Comparison of ENCODE assay signal across 8 cellular contexts in genomic region chr20:45933231-45934045, GRCh38. TPM values are rescaled to one million over a fixed set of nuclear protein-coding genes. Genes with fewer than 3 reads are reported as not detected.
DNase-seq lines count a peak whose midpoint lies in the region; ATAC-seq lines count a peak whose summit lies in the region.

No MANE protein-coding gene starts in this region.

- peak overlapping the region; percentile 95 for H3K4me3 ChIP-seq in effector memory CD4-positive, alpha-beta T cell (ENCODE audit: insufficient read depth, low read depth, low read length, poor library complexity, severe bottlenecking)

- peak overlapping the region; percentile 88 for H3K4me3 Mint-ChIP-seq in activated CD8-positive, alpha-beta T cell treated with anti-CD3 and anti-CD28 coated beads, Interleukin-2, amount 10 ng/mL, durations not matched to agents 7 days and 5 days

- peak overlapping the region; percentile 98 for H3K27ac ChIP-seq in effector memory CD4-positive, alpha-beta T cell (ENCODE audit: insufficient read depth, low read length, poor library complexity, severe bottlenecking)

- no peaks in the 10 kb centered on the region for H3K27me3 Mint-ChIP-seq in activated CD8-positive, alpha-beta T cell treated with anti-CD3 and anti-CD28 coated beads, Interleukin-2, amount 10 ng/mL, durations not matched to agents 7 days and 5 days (ENCODE audit: low read depth)

- peaks cover 20% of the 10 kb centered on the region for H3K4me1 ChIP-seq in effector memory CD4-positive, alpha-beta T cell (ENCODE audit: control insufficient read depth, insufficient read depth, low read length, poor library complexity, severe bottlenecking)

- no peaks in the 10 kb centered on the region for H3K9me3 ChIP-seq in effector memory CD4-positive, alpha-beta T cell (ENCODE audit: control insufficient read depth, low read length)

- peak; percentile 84 for DNase-seq in DMS153 treated with DMSO at 0.1 percent for 48 hours (lab: John Stamatoyannopoulos, UW; ENCODE audit: unreplicated experiment)
- peak; percentile 61 for DNase-seq in HS-5 (ENCODE audit: low read depth)
- DNase-seq in NCI-H82 (lab: John Stamatoyannopoulos, UW), result peak; percentile 92
- DNase-seq in activated CD8-positive, alpha-beta T cell treated with anti-CD3 and anti-CD28 coated beads, Interleukin-2, amount 10 ng/mL, durations not matched to agents 7 days and 5 days, result peak; percentile 77
- peak; percentile 17 to 51 (median 39) for DNase-seq in effector memory CD4-positive, alpha-beta T cell
- peak; percentile 66 for DNase-seq in medulla oblongata (ENCODE audit: extremely low spot score)
- peak; percentile 14 to 21 for DNase-seq in stimulated activated CD8-positive, alpha-beta memory T cell treated with anti-CD3 and anti-CD28 coated beads, Interleukin-15, amount 100 ng/mL, for 4 hours (ENCODE audit: low read depth in 2 of 2)

- POLR2A ChIA-PET in activated CD8-positive, alpha-beta T cell treated with anti-CD3 and anti-CD28 coated beads, Interleukin-2, amount 10 ng/mL, durations not matched to agents 7 days and 5 days (lab: Charles Lee), result interaction anchor here (0.6 to 3.8 kb wide), 16 partner anchors 9 to 163 kb away, joined by 3 to 52 read pairs (median 8); partner anchors contain the start of genes ACOT8, CTSA, DNTTIP1 and NEURL2

- H3K36me3 ChIP-seq in effector memory CD4-positive, alpha-beta T cell (ENCODE audit: control insufficient read depth, insufficient read depth, low read length), result peaks cover 17% of the 10 kb centered on the region

- CTCF ChIA-PET in activated CD8-positive, alpha-beta T cell treated with anti-CD3 and anti-CD28 coated beads, Interleukin-2, amount 10 ng/mL, durations not matched to agents 7 days and 5 days (lab: Charles Lee), result interaction anchor here (0.9 to 8.2 kb wide), 12 partner anchors 13 to 134 kb away, joined by 3 to 90 read pairs (median 6); partner anchors contain the start of genes ZNF335 and ZSWIM1

- peaks cover 16% of the 10 kb centered on the region for H3K36me3 Mint-ChIP-seq in activated CD8-positive, alpha-beta T cell treated with anti-CD3 and anti-CD28 coated beads, Interleukin-2, amount 10 ng/mL, durations not matched to agents 7 days and 5 days (ENCODE audit: low read depth)

- H3K27ac Mint-ChIP-seq in activated CD8-positive, alpha-beta T cell treated with anti-CD3 and anti-CD28 coated beads, Interleukin-2, amount 10 ng/mL, durations not matched to agents 7 days and 5 days, result peak overlapping the region; percentile 98

- peak; percentile 27 for ATAC-seq in activated CD8-positive, alpha-beta T cell treated with anti-CD3 and anti-CD28 coated beads, Interleukin-2, amount 10 ng/mL, durations not matched to agents 7 days and 5 days
- no peak for ATAC-seq in HG03571 (IDR thresholded peaks at IDR 0.05; ENCODE audit: unreplicated experiment)

- H3K27me3 ChIP-seq in effector memory CD4-positive, alpha-beta T cell (replicated peaks; ENCODE audit: control insufficient read depth, insufficient read depth, low read length, poor library complexity, severe bottlenecking), result no peaks in the 10 kb centered on the region

- H3K9me3 Mint-ChIP-seq in activated CD8-positive, alpha-beta T cell treated with anti-CD3 and anti-CD28 coated beads, Interleukin-2, amount 10 ng/mL, durations not matched to agents 7 days and 5 days (ENCODE audit: insufficient read depth), result no peaks in the 10 kb centered on the region

- H3K4me1 Mint-ChIP-seq in activated CD8-positive, alpha-beta T cell treated with anti-CD3 and anti-CD28 coated beads, Interleukin-2, amount 10 ng/mL, durations not matched to agents 7 days and 5 days (ENCODE audit: low read depth), result peaks cover 28% of the 10 kb centered on the region

RNA-seq across cellular contexts. Expression of gene PCIF1, which starts 1.0 kb away (rescaled TPM):
- 10 to 100 TPM; 40.3 to 41.2 TPM for total RNA-seq in activated CD8-positive, alpha-beta T cell treated with anti-CD3 and anti-CD28 coated beads, Interleukin-2, amount 10 ng/mL, durations not matched to agents 7 days and 5 days

RNA-seq across cellular contexts. Expression of gene PLTP, which starts 21.5 kb away (rescaled TPM):
- 1 to 10 TPM; 2.2 to 2.8 TPM for total RNA-seq in activated CD8-positive, alpha-beta T cell treated with anti-CD3 and anti-CD28 coated beads, Interleukin-2, amount 10 ng/mL, durations not matched to agents 7 days and 5 days

RNA-seq across cellular contexts. Expression of gene ZNF335, which starts 38.6 kb away (rescaled TPM):
- 10 to 100 TPM; 33.1 to 34.5 TPM for total RNA-seq in activated CD8-positive, alpha-beta T cell treated with anti-CD3 and anti-CD28 coated beads, Interleukin-2, amount 10 ng/mL, durations not matched to agents 7 days and 5 days

RNA-seq across cellular contexts. Expression of gene CTSA, which starts 42.3 kb away (rescaled TPM):
- total RNA-seq in activated CD8-positive, alpha-beta T cell treated with anti-CD3 and anti-CD28 coated beads, Interleukin-2, amount 10 ng/mL, durations not matched to agents 7 days and 5 days, result 10 to 100 TPM; 63.4 to 64.1 TPM

RNA-seq across cellular contexts. Expression of gene NEURL2, which starts 42.4 kb away (rescaled TPM):
- total RNA-seq in activated CD8-positive, alpha-beta T cell treated with anti-CD3 and anti-CD28 coated beads, Interleukin-2, amount 10 ng/mL, durations not matched to agents 7 days and 5 days, result 1 to 10 TPM; 1.1 to 1.3 TPM

Comparison
In these comparisons a context has a peak if more than half of its experiments do, and no peak if none do; other contexts are left out.
1. DNase-seq: peak in every context shown above with its lines; median percentile 92 in NCI-H82; 84 in DMS153 treated with DMSO at 0.1 percent for 48 hours; 77 in activated CD8-positive, alpha-beta T cell treated with anti-CD3 and anti-CD28 coated beads, Interleukin-2, amount 10 ng/mL, durations not matched to agents 7 days and 5 days; 66 in medulla oblongata; 61 in HS-5; 39 in effector memory CD4-positive, alpha-beta T cell; 18 in stimulated activated CD8-positive, alpha-beta memory T cell treated with anti-CD3 and anti-CD28 coated beads, Interleukin-15, amount 100 ng/mL, for 4 hours.